11 cellular contexts compared by ENCODE assay signal in genomic region chr1:35047188-35047858, GRCh38. TPM values are rescaled to one million over a fixed set of nuclear protein-coding genes. Genes with fewer than 3 reads are reported as not detected.
DNase-seq lines count a peak whose midpoint lies in the region; ATAC-seq and TF ChIP-seq lines count a peak whose summit lies in the region.
"Had no signal": no experiment of that assay in that cellular context is flagged by ENCODE, and none has a peak within 500 bp of the region (broad histone marks: within the 10 kb centered on the region; RNA-seq: fewer than 3 reads in every experiment).

No MANE protein-coding gene starts in this region.

- POLR2A ChIA-PET in RWPE1 (lab: Yijun Ruan, JAX; ENCODE audit: low non-redundant PET): interaction anchor here (0.6 kb wide), 1 partner anchor 79 kb away, joined by 4 read pairs; no protein-coding TSS in a partner anchor
- POLR2A ChIA-PET in CD8-positive, alpha-beta memory T cell (lab: Charles Lee): no interaction called here

- CTCF ChIA-PET in RWPE1 (lab: Yijun Ruan, JAX): interaction anchor here (0.6 kb wide), 1 partner anchor 1018 kb away, joined by 3 read pairs; no protein-coding TSS in a partner anchor
- CTCF ChIA-PET in CD8-positive, alpha-beta memory T cell (lab: Charles Lee): no interaction called here

- H3K4me1 ChIP-seq in CD8-positive, alpha-beta memory T cell (ENCODE audit: insufficient read depth, low read length): no peaks in the 10 kb centered on the region
- H3K4me1 ChIP-seq: colonic mucosa had no signal

- no peaks in the 10 kb centered on the region for H3K9me3 ChIP-seq in CD8-positive, alpha-beta memory T cell (ENCODE audit: low read length)
- H3K9me3 ChIP-seq: colonic mucosa, spleen, suprapubic skin had no signal

- H3K36me3 Mint-ChIP-seq in CD8-positive, alpha-beta memory T cell: no peaks in the 10 kb centered on the region
- H3K36me3 Mint-ChIP-seq: activated CD4-positive, alpha-beta memory T cell treated with anti-CD3 and anti-CD28 coated beads for 36 hours had no signal

- peaks cover 7% of the 10 kb centered on the region for H3K27me3 ChIP-seq in CD8-positive, alpha-beta memory T cell (ENCODE audit: insufficient read depth, low read length, poor library complexity, severe bottlenecking)
- H3K27me3 ChIP-seq: colonic mucosa, spleen, suprapubic skin had no signal

- no peak for ATAC-seq in GM19395 (IDR thresholded peaks at IDR 0.05; ENCODE audit: unreplicated experiment)

- peak overlapping the region; percentile 48 for H3K27ac ChIP-seq in RWPE1
- peak overlapping the region; percentile 57 for H3K27ac ChIP-seq in epithelial cell of prostate
- no peak overlapping the region for H3K27ac ChIP-seq in CD8-positive, alpha-beta memory T cell (ENCODE audit: low read depth, low read length)
- H3K27ac ChIP-seq: colonic mucosa, spleen, suprapubic skin had no signal

- no peak overlapping the region for H3K4me3 Mint-ChIP-seq in CD8-positive, alpha-beta memory T cell
- H3K4me3 Mint-ChIP-seq: activated CD4-positive, alpha-beta memory T cell treated with anti-CD3 and anti-CD28 coated beads for 36 hours had no signal

- H3K36me3 ChIP-seq in CD8-positive, alpha-beta memory T cell (ENCODE audit: insufficient read depth, low read length): no peaks in the 10 kb centered on the region
- H3K36me3 ChIP-seq: colonic mucosa, spleen, suprapubic skin had no signal

- no peaks in the 10 kb centered on the region for H3K9me3 Mint-ChIP-seq in CD8-positive, alpha-beta memory T cell
- H3K9me3 Mint-ChIP-seq: activated CD4-positive, alpha-beta memory T cell treated with anti-CD3 and anti-CD28 coated beads for 36 hours had no signal

- H3K27me3 Mint-ChIP-seq in CD8-positive, alpha-beta memory T cell: peaks cover 0 to 7% of the 10 kb centered on the region in 2 donors
- H3K27me3 Mint-ChIP-seq: activated CD4-positive, alpha-beta memory T cell treated with anti-CD3 and anti-CD28 coated beads for 36 hours had no signal

- H3K4me3 ChIP-seq in CD8-positive, alpha-beta memory T cell (ENCODE audit: low read length): no peak overlapping the region
- H3K4me3 ChIP-seq: colonic mucosa, spleen, suprapubic skin had no signal

- DNase-seq in GOT3 (lab: John Stamatoyannopoulos, UW) (peak; percentile 24), RWPE1 (ENCODE audit: low spot score) (peak; percentile 24), epithelial cell of prostate (ENCODE audit: low read depth, low spot score) (no peak), smooth muscle cell of the brain vasculature (ENCODE audit: low read depth, low spot score) (peak; percentile 77)
- no peak for DNase-seq in activated CD4-positive, alpha-beta T cell treated with anti-CD3 and anti-CD28 coated beads, Interleukin-2, amount 50 U/mL, for 4 hours
- DNase-seq in CD8-positive, alpha-beta memory T cell: no peak
- DNase-seq: activated CD4-positive, alpha-beta memory T cell treated with anti-CD3 and anti-CD28 coated beads for 36 hours; colonic mucosa; spleen had no signal

- no peak for TF ChIP-seq CTCF in RWPE1 (conservative IDR thresholded peaks at IDR 0.05; ENCODE audit: low read depth)

- H3K4me1 Mint-ChIP-seq in CD8-positive, alpha-beta memory T cell: peaks cover 0 to 3% (median 0%) of the 10 kb centered on the region in 3 donors

- peak overlapping the region in 3 of 8 donors; percentile 8 to 27 (median 24) for H3K27ac Mint-ChIP-seq in CD8-positive, alpha-beta memory T cell
- H3K27ac Mint-ChIP-seq: activated CD4-positive, alpha-beta memory T cell treated with anti-CD3 and anti-CD28 coated beads for 36 hours had no signal

RNA-seq across cellular contexts. Expression of gene ZMYM6, which starts 15.6 kb away (rescaled TPM):
- 10 to 100 TPM; 14.3 to 17.6 TPM for total RNA-seq in CD8-positive, alpha-beta memory T cell
- 8.1 TPM for polyA plus RNA-seq in CD8-positive, alpha-beta memory T cell

RNA-seq across cellular contexts. Expression of gene ZMYM1, which starts 31.9 kb away (rescaled TPM):
- 1 to 10 TPM; 4.5 to 5.6 TPM for total RNA-seq in CD8-positive, alpha-beta memory T cell
- polyA plus RNA-seq in CD8-positive, alpha-beta memory T cell: 10.7 TPM

Comparison
In these comparisons a context has a peak if more than half of its experiments do, and no peak if none do; other contexts are left out.
1. DNase-seq: peak in GOT3 (single experiment), RWPE1 (single experiment) and smooth muscle cell of the brain vasculature (single experiment); none in epithelial cell of prostate (single experiment), activated CD4-positive, alpha-beta T cell treated with anti-CD3 and anti-CD28 coated beads, Interleukin-2, amount 50 U/mL, for 4 hours (0 of 2) and CD8-positive, alpha-beta memory T cell (0 of 5).